In the genomic region with DNA sequence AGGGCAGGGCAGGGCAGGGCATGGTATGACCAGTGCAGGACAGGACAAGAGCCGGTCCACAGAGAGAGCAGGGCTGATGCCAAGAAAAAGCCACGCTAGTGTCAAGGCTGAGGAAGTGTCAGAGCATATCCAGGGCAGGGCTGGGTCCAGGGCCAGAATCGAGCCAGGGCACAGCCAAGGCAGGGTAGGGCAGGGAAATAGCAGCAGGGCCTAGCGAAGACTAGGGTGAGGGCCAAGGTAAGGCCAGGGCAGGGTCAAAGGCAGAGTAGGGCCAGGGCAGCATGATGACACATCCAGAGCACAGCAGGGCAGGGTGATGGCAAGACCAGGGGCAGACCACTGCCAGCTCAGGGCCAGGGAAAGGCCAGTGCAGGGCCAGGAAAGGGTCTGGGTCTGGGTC, we compare ENCODE assay signal across 5 cellular contexts. TPM values are rescaled to one million over a fixed set of nuclear protein-coding genes. Genes with fewer than 3 reads are reported as not detected.
"Had no signal": no experiment of that assay in that cellular context is flagged by ENCODE, and none has a peak within 500 bp of the region (broad histone marks: within the 10 kb centered on the region; RNA-seq: fewer than 3 reads in every experiment).

No MANE protein-coding gene starts in this region.

RNA-seq across cellular contexts. Expression of a gene that starts 49.7 kb away (rescaled TPM):
- total RNA-seq: HepG2, HT-29, HT1080, IMR-90 had no signal
- polyA plus RNA-seq: HepG2, IgD-negative memory B cell, IMR-90 had no signal
